ENCODE assay signal across 8 cellular contexts in genomic region chr1:16122916-16123315, GRCh38. TPM values are rescaled to one million over a fixed set of nuclear protein-coding genes. Genes with fewer than 3 reads are reported as not detected.
DNase-seq lines count a peak whose midpoint lies in the region; ATAC-seq and TF ChIP-seq lines count a peak whose summit lies in the region.

No MANE protein-coding gene starts in this region.

- POLR2A ChIA-PET in GM10248 (lab: Yijun Ruan, JAX), result interaction anchor here (0.5 kb wide), 1 partner anchor 142 kb away, joined by 4 read pairs; no protein-coding TSS in a partner anchor

- ATAC-seq in left cardiac atrium (peak; percentile 10 to 29), foreskin keratinocyte (peak; percentile 18), GM21737 (IDR thresholded peaks at IDR 0.05; ENCODE audit: unreplicated experiment) (no peak)

- TF ChIP-seq CTCF in VCaP (conservative IDR thresholded peaks at IDR 0.05) (no peak), foreskin keratinocyte (conservative IDR thresholded peaks at IDR 0.05) (no peak), GM10248 (IDR thresholded peaks at IDR 0.05; ENCODE audit: control extremely low read depth, extremely low read depth, low read depth, missing control alignments) (no peak)

- H3K4me1 ChIP-seq in foreskin keratinocyte, result peaks cover 5% of the 10 kb centered on the region

- intact Hi-C loops in left cardiac atrium (cut with DNase I), result no loop called here
- intact Hi-C loops in cardiac septum (cut with DNase I), result no loop called here

- DNase-seq in left cardiac atrium, result no peak
- DNase-seq in cardiac septum (ENCODE audit: low spot score), result no peak
- DNase-seq in foreskin keratinocyte, result peak in 1 of 2 donors; percentile 49
- DNase-seq in stimulated activated CD8-positive, alpha-beta memory T cell treated with anti-CD3 and anti-CD28 coated beads, Interleukin-7, amount 100 ng/mL, for 1 hour (ENCODE audit: low read depth in 2 of 2), result peak; percentile 8 to 18
- DNase-seq in GM10248 (ENCODE audit: extremely low spot score), result no peak
- DNase-seq in OCI-M2 (lab: John Stamatoyannopoulos, UW; ENCODE audit: unreplicated experiment), result no peak

- peak overlapping the region; percentile 64; the same call in 1 of the 2 replicates for H3K27ac ChIP-seq in VCaP
- no peak overlapping the region for H3K27ac ChIP-seq in foreskin keratinocyte

- CTCF ChIA-PET in GM10248 (lab: Yijun Ruan, JAX), result interaction anchor here (1.9 kb wide), 1 partner anchor 41 kb away, joined by 5 read pairs; no protein-coding TSS in a partner anchor

- no peaks in the 10 kb centered on the region for H3K27me3 ChIP-seq in foreskin keratinocyte

RNA-seq across cellular contexts. Expression of gene EPHA2, which starts 33.0 kb away (rescaled TPM):
- total RNA-seq in left cardiac atrium (10 to 100 TPM in 1 of 2 donors, 1 to 10 TPM in 1; 8.1 to 24.1 TPM), cardiac septum (26.1 TPM), foreskin keratinocyte (138 and 139 TPM in 2 replicates)
- 70.5 and 77.6 TPM in 2 replicates for polyA plus RNA-seq in foreskin keratinocyte

RNA-seq across cellular contexts. Expression of gene FAM131C, which starts 49.5 kb away (rescaled TPM):
- total RNA-seq in left cardiac atrium, result 1 to 10 TPM; 3.2 to 6.5 TPM
- 3.0 TPM for total RNA-seq in cardiac septum
- total RNA-seq in foreskin keratinocyte, result 0.53 and 0.65 TPM in 2 replicates
- polyA plus RNA-seq in foreskin keratinocyte, result 1.0 and 1.4 TPM in 2 replicates

Comparison
In these comparisons a context has a peak if more than half of its experiments do, and no peak if none do; other contexts are left out.
1. DNase-seq: peak in stimulated activated CD8-positive, alpha-beta memory T cell treated with anti-CD3 and anti-CD28 coated beads, Interleukin-7, amount 100 ng/mL, for 1 hour (2 of 2); none in left cardiac atrium (single experiment), cardiac septum (single experiment), GM10248 (single experiment) and OCI-M2 (single experiment).